ENCODE assay signal across 10 cellular contexts in the genomic region with DNA sequence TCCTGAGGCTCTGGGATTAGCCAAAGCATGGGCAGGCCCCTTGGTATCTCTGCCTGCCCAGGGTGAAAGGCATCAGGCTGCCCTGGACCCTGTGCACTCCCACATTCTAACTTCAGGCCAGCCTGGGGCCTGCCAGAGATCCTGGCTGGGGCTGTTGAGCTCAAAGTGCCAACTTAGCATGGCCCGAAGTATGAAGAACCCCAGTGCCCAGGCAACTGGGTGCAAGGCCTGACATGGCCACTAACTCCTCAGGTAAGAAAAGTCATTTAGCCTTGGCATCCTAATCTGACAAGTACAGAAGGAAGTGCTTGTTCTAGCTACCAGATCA. TPM values are rescaled to one million over a fixed set of nuclear protein-coding genes. Genes with fewer than 3 reads are reported as not detected.
DNase-seq lines count a peak whose midpoint lies in the region; ATAC-seq and TF ChIP-seq lines count a peak whose summit lies in the region.
"Had no signal": no experiment of that assay in that cellular context is flagged by ENCODE, and none has a peak within 500 bp of the region (broad histone marks: within the 10 kb centered on the region; RNA-seq: fewer than 3 reads in every experiment).

No MANE protein-coding gene starts in this region.

- H3K9ac ChIP-seq in DND-41 (ENCODE audit: low read depth, low read length) (no peak overlapping the region), skeletal muscle tissue (ENCODE audit: low read depth in 1 of 3, low read length in 3 of 3) (peak overlapping the region; percentile 58 to 83 (median 66))

- H4K20me1 ChIP-seq in DND-41 (ENCODE audit: insufficient read depth, low read length), result peaks cover 90% of the 10 kb centered on the region

- H3K4me2 ChIP-seq in DND-41 (ENCODE audit: insufficient read depth, low read length), result no peak overlapping the region

- H3K4me3 ChIP-seq in DND-41 (ENCODE audit: low read depth in 1 of 2, low read length in 2 of 2) (no peak overlapping the region), right cardiac atrium (ENCODE audit: low read length) (no peak overlapping the region), skeletal muscle tissue (ENCODE audit: low read length in 3 of 3) (peak overlapping the region in 2 of 3 donors; percentile 30 to 52)

- intact Hi-C loops in activated T-helper 2 cell treated with anti-CD3 and anti-CD28 coated beads, Interferon-gamma antibody, Interleukin-2, Interleukin-4, amounts not matched to agents 10 μg/mL and 5 μg/mL and 100 μg/mL, durations not matched to agents 14 hours and 24 hours and 36 hours (cut with micrococcal nuclease), result no loop called here
- intact Hi-C loops in right cardiac atrium (cut with DNase I), result loop anchor here in 3 of 4 donors (5.0 kb wide), 2 partner anchors 36 to 41 kb away; a partner anchor contains a TSS

- DNase-seq in DND-41 (no peak), right cardiac atrium (peak in 1 of 3 donors; percentile 66), DMS153 treated with DMSO at 0.1 percent for 48 hours (lab: John Stamatoyannopoulos, UW; ENCODE audit: unreplicated experiment) (no peak), NCI-H1436 treated with DMSO at 0.1 percent for 48 hours (lab: John Stamatoyannopoulos, UW) (no peak)
- no peak for DNase-seq in activated T-helper 2 cell treated with anti-CD3 and anti-CD28 coated beads, Interferon-gamma antibody, Interleukin-2, Interleukin-4, amounts not matched to agents 10 μg/mL and 5 μg/mL and 100 μg/mL, durations not matched to agents 14 hours and 24 hours and 36 hours (ENCODE audit: low spot score)
- no peak for DNase-seq in activated CD4-positive, CD25-positive, alpha-beta regulatory T cell treated with anti-CD3 and anti-CD28 coated beads, Interleukin-2, amount 50 U/mL, for 72 hours
- DNase-seq: DMS153; stimulated activated CD4-positive, alpha-beta T cell treated with anti-CD3 and anti-CD28 coated beads, Interleukin-2, amount 100 ng/mL, for 24 hours had no signal

- peaks cover 85% of the 10 kb centered on the region for H3K4me1 Mint-ChIP-seq in activated T-helper 2 cell treated with anti-CD3 and anti-CD28 coated beads, Interferon-gamma antibody, Interleukin-2, Interleukin-4, amounts not matched to agents 10 μg/mL and 5 μg/mL and 100 μg/mL, durations not matched to agents 14 hours and 24 hours and 36 hours (ENCODE audit: low read depth)

- H3K79me2 ChIP-seq in DND-41 (ENCODE audit: insufficient read depth, low read length), result peaks cover 100% of the 10 kb centered on the region

- no peaks in the 10 kb centered on the region for H3K27me3 Mint-ChIP-seq in activated T-helper 2 cell treated with anti-CD3 and anti-CD28 coated beads, Interferon-gamma antibody, Interleukin-2, Interleukin-4, amounts not matched to agents 10 μg/mL and 5 μg/mL and 100 μg/mL, durations not matched to agents 14 hours and 24 hours and 36 hours (ENCODE audit: low read depth)

- peaks cover 68% of the 10 kb centered on the region for H3K36me3 Mint-ChIP-seq in activated T-helper 2 cell treated with anti-CD3 and anti-CD28 coated beads, Interferon-gamma antibody, Interleukin-2, Interleukin-4, amounts not matched to agents 10 μg/mL and 5 μg/mL and 100 μg/mL, durations not matched to agents 14 hours and 24 hours and 36 hours (ENCODE audit: low read depth)

- no peaks in the 10 kb centered on the region for H3K27me3 ChIP-seq in DND-41 (ENCODE audit: insufficient read depth, low read length, poor library complexity)
- no peaks in the 10 kb centered on the region for H3K27me3 ChIP-seq in right cardiac atrium (ENCODE audit: control insufficient read depth, insufficient read depth)
- no peaks in the 10 kb centered on the region for H3K27me3 ChIP-seq in skeletal muscle tissue (ENCODE audit: control insufficient read depth in 3 of 3, insufficient read depth in 3 of 3, low read length in 3 of 3)

- no peak overlapping the region for H2AFZ ChIP-seq in DND-41 (ENCODE audit: low read depth, low read length)

- WGBS in right cardiac atrium, result 35% methylated on average over 1 of the region's 1 CpG

- H3K9me3 Mint-ChIP-seq in activated T-helper 2 cell treated with anti-CD3 and anti-CD28 coated beads, Interferon-gamma antibody, Interleukin-2, Interleukin-4, amounts not matched to agents 10 μg/mL and 5 μg/mL and 100 μg/mL, durations not matched to agents 14 hours and 24 hours and 36 hours, result no peaks in the 10 kb centered on the region

- H3K4me3 Mint-ChIP-seq in activated T-helper 2 cell treated with anti-CD3 and anti-CD28 coated beads, Interferon-gamma antibody, Interleukin-2, Interleukin-4, amounts not matched to agents 10 μg/mL and 5 μg/mL and 100 μg/mL, durations not matched to agents 14 hours and 24 hours and 36 hours (ENCODE audit: low read depth), result no peak overlapping the region

- H3K27ac Mint-ChIP-seq in activated T-helper 2 cell treated with anti-CD3 and anti-CD28 coated beads, Interferon-gamma antibody, Interleukin-2, Interleukin-4, amounts not matched to agents 10 μg/mL and 5 μg/mL and 100 μg/mL, durations not matched to agents 14 hours and 24 hours and 36 hours, result peak overlapping the region; percentile 96

- ATAC-seq in DND-41 (ENCODE audit: insufficient read depth, low read depth) (no peak), right cardiac atrium (no peak), HG03135 (IDR thresholded peaks at IDR 0.05; ENCODE audit: unreplicated experiment) (no peak)

- H3K36me3 ChIP-seq in DND-41 (ENCODE audit: insufficient read depth, low read length) (peaks cover 100% of the 10 kb centered on the region), skeletal muscle tissue (ENCODE audit: control insufficient read depth in 3 of 3, insufficient read depth in 3 of 3, low read length in 3 of 3) (peaks cover 1 to 7% (median 4%) of the 10 kb centered on the region in 3 donors)

- H3K27ac ChIP-seq in DND-41 (ENCODE audit: low read length) (peak overlapping the region; percentile 28), right cardiac atrium (ENCODE audit: low read length) (peak overlapping the region; percentile 99), skeletal muscle tissue (ENCODE audit: low read depth, low read length) (peak overlapping the region; percentile 90)

- no peaks in the 10 kb centered on the region for H3K9me3 ChIP-seq in DND-41 (ENCODE audit: insufficient read depth, low read length, severe bottlenecking)
- no peaks in the 10 kb centered on the region for H3K9me3 ChIP-seq in right cardiac atrium (ENCODE audit: control insufficient read depth, low read length)
- H3K9me3 ChIP-seq in skeletal muscle tissue (ENCODE audit: control insufficient read depth in 3 of 3, low read length in 3 of 3), result no peaks in the 10 kb centered on the region

- no peak for TF ChIP-seq CTCF in DND-41 (IDR thresholded peaks at IDR 0.05; ENCODE audit: borderline replicate concordance, extremely low read depth, low read length, poor library complexity, severe bottlenecking)

- H3K4me1 ChIP-seq in DND-41 (ENCODE audit: insufficient read depth, low read length), result no peaks in the 10 kb centered on the region; the same call in 1 of the 2 replicates
- peaks cover 77% of the 10 kb centered on the region for H3K4me1 ChIP-seq in right cardiac atrium (ENCODE audit: control insufficient read depth, insufficient read depth, low read length)
- H3K4me1 ChIP-seq in skeletal muscle tissue (ENCODE audit: control insufficient read depth in 3 of 3, insufficient read depth in 3 of 3, low read length in 3 of 3), result peaks cover 92 to 99% (median 93%) of the 10 kb centered on the region in 3 donors

RNA-seq across cellular contexts. Expression of a gene that starts 43.2 kb away (rescaled TPM):
- 18.1 and 19.3 TPM in 2 replicates for total RNA-seq in activated T-helper 2 cell treated with anti-CD3 and anti-CD28 coated beads, Interferon-gamma antibody, Interleukin-2, Interleukin-4, amounts not matched to agents 10 μg/mL and 5 μg/mL and 100 μg/mL, durations not matched to agents 14 hours and 24 hours and 36 hours
- total RNA-seq in right cardiac atrium (10 to 100 TPM; 34.6 to 58.3 (median 49.8) TPM), skeletal muscle tissue (32.4 TPM)
- 39.5 TPM for polyA plus RNA-seq in right cardiac atrium

Comparison
In these comparisons a context has a peak if more than half of its experiments do, and no peak if none do; other contexts are left out.
1. H3K27ac ChIP-seq: peak in every context shown above with its lines; median percentile 99 in right cardiac atrium; 90 in skeletal muscle tissue; 28 in DND-41.
2. H3K4me3 ChIP-seq: peak in skeletal muscle tissue (2 of 3); none in DND-41 (0 of 2) and right cardiac atrium (single experiment).